Comparison of ENCODE assay signal across 22 cellular contexts in genomic region chrX:65781845-65782244, GRCh38.
DNase-seq lines count a peak whose midpoint lies in the region; ATAC-seq and TF ChIP-seq lines count a peak whose summit lies in the region.
"Had no signal": no experiment of that assay in that cellular context is flagged by ENCODE, and none has a peak within 500 bp of the region (broad histone marks: within the 10 kb centered on the region; RNA-seq: fewer than 3 reads in every experiment).

No MANE protein-coding gene starts in this region.

- no peaks in the 10 kb centered on the region for H3K9me3 Mint-ChIP-seq in activated CD4-positive, alpha-beta T cell treated with anti-CD3 and anti-CD28 coated beads for 36 hours (ENCODE audit: low read depth)
- H3K9me3 Mint-ChIP-seq in activated T-helper 17 cell treated with anti-CD3 and anti-CD28 coated beads, Interleukin-2, amount 50 U/mL, for 72 hours = no peaks in the 10 kb centered on the region

- intact Hi-C loops in activated CD4-positive, alpha-beta T cell treated with anti-CD3 and anti-CD28 coated beads for 36 hours (cut with DNase I, micrococcal nuclease) = no loop called here
- intact Hi-C loops in upper lobe of right lung (cut with DNase I) = no loop called here

- no peaks in the 10 kb centered on the region for H3K79me1 ChIP-seq in mesendoderm (ENCODE audit: low read length)

- H4K5ac ChIP-seq in mesendoderm (ENCODE audit: low read length) = no peak overlapping the region

- DNase-seq in activated CD4-positive, alpha-beta T cell treated with anti-CD3 and anti-CD28 coated beads for 36 hours = no peak
- no peak for DNase-seq in activated CD4-positive, alpha-beta T cell treated with anti-CD3 and anti-CD28 coated beads, Interleukin-2, amount 50 U/mL, for 4 hours
- DNase-seq in GM12865 (ENCODE audit: low read depth) = peak; percentile 1
- peak; percentile 0 for DNase-seq in mesendoderm
- no peak for DNase-seq in H4 (ENCODE audit: low spot score)
- DNase-seq in upper lobe of right lung = no peak
- no peak for DNase-seq in stimulated activated naive CD4-positive, alpha-beta T cell treated with Interleukin-2 at 50 U/mL for 16 hours (lab: John Stamatoyannopoulos, UW)
- DNase-seq: ACHN; Calu3; DMS79 treated with DMSO at 0.1 percent for 48 hours; GF-D8; MG63; NCI-H2029; NCI-H446; NCI-H524 treated with DMSO at 0.1 percent for 48 hours; NCI-H82; NK-92 treated with Interleukin-12 subunit alpha and Interleukin-12 subunit beta, amount 100 ng/mL, for 24 hours; PC-3; SK-N-SH had no signal

- no peaks in the 10 kb centered on the region for H3K27me3 Mint-ChIP-seq in activated CD4-positive, alpha-beta T cell treated with anti-CD3 and anti-CD28 coated beads for 36 hours
- peaks cover 3% of the 10 kb centered on the region for H3K27me3 Mint-ChIP-seq in activated T-helper 17 cell treated with anti-CD3 and anti-CD28 coated beads, Interleukin-2, amount 50 U/mL, for 72 hours

- H3K23ac ChIP-seq in mesendoderm (ENCODE audit: low read length) = no peak overlapping the region

- H3K4me1 ChIP-seq in mesendoderm (ENCODE audit: control insufficient read depth, low read depth, low read length) (no peaks in the 10 kb centered on the region), upper lobe of right lung (no peaks in the 10 kb centered on the region)

- H3K4me2 ChIP-seq in mesendoderm (ENCODE audit: low read length) = no peak overlapping the region
- H3K4me2 ChIP-seq: SK-N-SH had no signal

- H3K4me1 Mint-ChIP-seq in activated CD4-positive, alpha-beta T cell treated with anti-CD3 and anti-CD28 coated beads for 36 hours = peaks cover 22% of the 10 kb centered on the region
- H3K4me1 Mint-ChIP-seq in activated T-helper 17 cell treated with anti-CD3 and anti-CD28 coated beads, Interleukin-2, amount 50 U/mL, for 72 hours = peaks cover 5% of the 10 kb centered on the region

- WGBS in mesendoderm (ENCODE audit: extremely low coverage, insufficient coverage, low lambda C conversion rate) = no CpG with 5 or more reads among the region's 2 CpGs

- H3K4ac ChIP-seq in mesendoderm (ENCODE audit: low read depth, low read length) = no peak overlapping the region

- no peak overlapping the region for H3K4me3 Mint-ChIP-seq in activated CD4-positive, alpha-beta T cell treated with anti-CD3 and anti-CD28 coated beads for 36 hours
- no peak overlapping the region for H3K4me3 Mint-ChIP-seq in activated T-helper 17 cell treated with anti-CD3 and anti-CD28 coated beads, Interleukin-2, amount 50 U/mL, for 72 hours

- no peaks in the 10 kb centered on the region for H3K79me2 ChIP-seq in mesendoderm (ENCODE audit: control insufficient read depth, insufficient read depth, low read length)

- H3K4me3 ChIP-seq in GM12865 (ENCODE audit: low read depth, low read length) (no peak overlapping the region), mesendoderm (ENCODE audit: low read length) (no peak overlapping the region), upper lobe of right lung (no peak overlapping the region)
- H3K4me3 ChIP-seq: K562, MG63 had no signal

- ATAC-seq in activated CD4-positive, alpha-beta T cell treated with anti-CD3 and anti-CD28 coated beads for 36 hours = peak; percentile 65
- peak; percentile 50 for ATAC-seq in activated T-helper 17 cell treated with anti-CD3 and anti-CD28 coated beads, Interleukin-2, amount 50 U/mL, for 72 hours (replicated peaks)
- no peak for ATAC-seq in upper lobe of right lung
- ATAC-seq: K562, PC-3 had no signal

- no peak overlapping the region for H3K9ac ChIP-seq in mesendoderm (ENCODE audit: low read length)
- H3K9ac ChIP-seq: SK-N-SH had no signal

- POLR2A ChIA-PET in activated CD4-positive, alpha-beta T cell treated with anti-CD3 and anti-CD28 coated beads for 36 hours (lab: Charles Lee) = interaction anchor here (0.6 kb wide), 1 partner anchor 57 kb away, joined by 3 read pairs; no protein-coding TSS in a partner anchor

- no peak overlapping the region for H2AK5ac ChIP-seq in mesendoderm (ENCODE audit: low read length)

- no peak overlapping the region for H3K27ac Mint-ChIP-seq in activated CD4-positive, alpha-beta T cell treated with anti-CD3 and anti-CD28 coated beads for 36 hours
- no peak overlapping the region for H3K27ac Mint-ChIP-seq in activated T-helper 17 cell treated with anti-CD3 and anti-CD28 coated beads, Interleukin-2, amount 50 U/mL, for 72 hours

- H2BK5ac ChIP-seq in mesendoderm (ENCODE audit: low read length) = no peak overlapping the region

- no peak for TF ChIP-seq CTCF in GM12865 (IDR thresholded peaks at IDR 0.05; ENCODE audit: insufficient read depth, low read depth, low read length, missing control alignments)
- TF ChIP-seq CTCF in upper lobe of right lung (IDR thresholded peaks at IDR 0.05) = no peak

- CTCF ChIA-PET in activated CD4-positive, alpha-beta T cell treated with anti-CD3 and anti-CD28 coated beads for 36 hours (lab: Charles Lee) = interaction anchor here (0.7 kb wide), 1 partner anchor 59 kb away, joined by 3 read pairs; no protein-coding TSS in a partner anchor

- H3K9me3 ChIP-seq in upper lobe of right lung = no peaks in the 10 kb centered on the region
- H3K9me3 ChIP-seq: MG63, SK-N-SH had no signal

- H3K36me3 Mint-ChIP-seq in activated CD4-positive, alpha-beta T cell treated with anti-CD3 and anti-CD28 coated beads for 36 hours (ENCODE audit: low read depth) = no peaks in the 10 kb centered on the region
- H3K36me3 Mint-ChIP-seq in activated T-helper 17 cell treated with anti-CD3 and anti-CD28 coated beads, Interleukin-2, amount 50 U/mL, for 72 hours (ENCODE audit: low read depth) = no peaks in the 10 kb centered on the region

- H3K27me3 ChIP-seq in mesendoderm (ENCODE audit: insufficient read depth, low read length, poor library complexity) (no peaks in the 10 kb centered on the region), upper lobe of right lung (no peaks in the 10 kb centered on the region)
- H3K27me3 ChIP-seq: MG63 had no signal

- no peak overlapping the region for H3K56ac ChIP-seq in mesendoderm (ENCODE audit: low read length)

- H3K27ac ChIP-seq in mesendoderm (ENCODE audit: low read depth, low read length) (no peak overlapping the region), upper lobe of right lung (no peak overlapping the region)
- H3K27ac ChIP-seq: 22Rv1 had no signal

- H2BK15ac ChIP-seq in mesendoderm (replicated peaks; ENCODE audit: low read depth) = no peak overlapping the region

- no peak overlapping the region for H3K18ac ChIP-seq in mesendoderm (ENCODE audit: low read length)

- H2BK120ac ChIP-seq in mesendoderm (ENCODE audit: low read depth, low read length) = no peak overlapping the region

- H4K8ac ChIP-seq in mesendoderm (ENCODE audit: low read depth, low read length) = no peak overlapping the region

- H3K36me3 ChIP-seq in mesendoderm (ENCODE audit: control insufficient read depth, insufficient read depth, low read length) (no peaks in the 10 kb centered on the region), upper lobe of right lung (no peaks in the 10 kb centered on the region)
- H3K36me3 ChIP-seq: MG63 had no signal

Comparison
In these comparisons a context has a peak if more than half of its experiments do, and no peak if none do; other contexts are left out.
1. DNase-seq: peak in GM12865 (single experiment) and mesendoderm (single experiment); none in activated CD4-positive, alpha-beta T cell treated with anti-CD3 and anti-CD28 coated beads for 36 hours (single experiment), activated CD4-positive, alpha-beta T cell treated with anti-CD3 and anti-CD28 coated beads, Interleukin-2, amount 50 U/mL, for 4 hours (0 of 2), H4 (single experiment), upper lobe of right lung (single experiment) and stimulated activated naive CD4-positive, alpha-beta T cell treated with Interleukin-2 at 50 U/mL for 16 hours (single experiment).